In the genomic region with DNA sequence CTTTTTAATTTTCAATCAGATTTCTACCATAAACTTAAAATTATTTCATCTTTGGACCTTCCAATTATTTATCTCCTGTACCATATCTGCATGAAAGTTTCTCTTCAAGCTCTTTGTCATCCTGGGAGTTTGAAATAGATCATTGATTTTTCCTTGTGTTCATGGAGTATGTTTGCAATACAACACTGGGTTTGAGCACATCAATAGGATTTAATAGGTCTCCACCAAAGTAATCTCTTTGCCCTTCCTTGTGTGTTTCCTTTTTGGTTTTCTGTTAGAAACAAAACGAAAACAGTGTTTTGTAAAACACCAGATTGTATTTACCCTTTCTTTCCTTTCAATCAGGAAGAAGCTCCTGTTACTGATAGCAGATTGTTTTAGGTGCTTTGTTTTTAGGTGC, we compare ENCODE assay signal across 32 cellular contexts. TPM values are rescaled to one million over a fixed set of nuclear protein-coding genes. Genes with fewer than 3 reads are reported as not detected.
"Had no signal": no experiment of that assay in that cellular context is flagged by ENCODE, and none has a peak within 500 bp of the region (broad histone marks: within the 10 kb centered on the region; RNA-seq: fewer than 3 reads in every experiment).

No MANE protein-coding gene starts in this region.

- ATAC-seq: effector memory CD8-positive, alpha-beta T cell; gastrocnemius medialis; left lobe of liver; natural killer cell; sciatic nerve; stimulated activated effector memory CD8-positive, alpha-beta T cell treated with anti-CD3 and anti-CD28 coated beads, Interleukin-12 subunit alpha, Interleukin-12 subunit beta, amount 100 ng/mL, for 72 hours had no signal

- H3K27ac ChIP-seq: gastrocnemius medialis, ovary, testis, tibial artery had no signal

- FAIRE-seq: endometrium had no signal

- H3K36me3 Mint-ChIP-seq: natural killer cell had no signal

- H3K9me3 Mint-ChIP-seq: effector memory CD8-positive, alpha-beta T cell; memory B cell; natural killer cell; stimulated activated effector memory CD8-positive, alpha-beta T cell treated with anti-CD3 and anti-CD28 coated beads, Interleukin-12 subunit alpha, Interleukin-12 subunit beta, amount 100 ng/mL, for 72 hours; type B pancreatic cell had no signal

- H3K9me3 ChIP-seq: gastrocnemius medialis, ovary, testis, tibial artery had no signal

- H3K4me3 Mint-ChIP-seq: effector memory CD8-positive, alpha-beta T cell; memory B cell; natural killer cell; stimulated activated effector memory CD8-positive, alpha-beta T cell treated with anti-CD3 and anti-CD28 coated beads, Interleukin-12 subunit alpha, Interleukin-12 subunit beta, amount 100 ng/mL, for 72 hours; type B pancreatic cell had no signal

- H3K27ac Mint-ChIP-seq: memory B cell; stimulated activated effector memory CD8-positive, alpha-beta T cell treated with anti-CD3 and anti-CD28 coated beads, Interleukin-12 subunit alpha, Interleukin-12 subunit beta, amount 100 ng/mL, for 72 hours; type B pancreatic cell had no signal

- H3K36me3 ChIP-seq: gastrocnemius medialis, ovary, tibial artery had no signal

- H3K27me3 ChIP-seq: gastrocnemius medialis, ovary, testis, tibial artery had no signal

- DNase-seq: cortex of kidney; effector memory CD8-positive, alpha-beta T cell; foreskin fibroblast; gastrocnemius medialis; head of caudate nucleus; kidney; natural killer cell; occipital lobe; ovary; stimulated activated CD4-positive, alpha-beta T cell treated with anti-CD3 and anti-CD28 coated beads, Interleukin-12 subunit alpha, Interleukin-12 subunit beta, amount 100 ng/mL, for 4 hours; stimulated activated CD4-positive, alpha-beta T cell treated with anti-CD3 and anti-CD28 coated beads, Interleukin-1b, Interleukin-23, amount 100 ng/mL, for 48 hours; stimulated activated CD4-positive, alpha-beta T cell treated with anti-CD3 and anti-CD28 coated beads, Interleukin-4, amount 100 ng/mL, for 1 hour; stimulated activated naive CD4-positive, alpha-beta T cell treated with Interleukin-2 at 50 U/mL for 16 hours; substantia nigra; testis; tibial artery had no signal

- H3K4me2 ChIP-seq: smooth muscle cell had no signal

- H3K4me1 ChIP-seq: gastrocnemius medialis, testis, tibial artery had no signal

- H3K4me3 ChIP-seq: gastrocnemius medialis, lung, ovary, smooth muscle cell, testis, tibial artery had no signal

- H3K27me3 Mint-ChIP-seq: effector memory CD8-positive, alpha-beta T cell; memory B cell; type B pancreatic cell had no signal

RNA-seq across cellular contexts. Expression of a gene that starts 57.5 kb away (rescaled TPM):
- total RNA-seq: dermis microvascular lymphatic vessel endothelial cell, gastrocnemius medialis, glomerular endothelial cell, kidney, left lobe of liver, liver, lung, mononuclear cell, natural killer cell, occipital lobe, posterior vena cava, sciatic nerve, smooth muscle cell, urinary bladder had no signal
- polyA plus RNA-seq: esophagus, liver, lung, neural cell, ovary, smooth muscle cell, urinary bladder had no signal
